Comparison of ENCODE assay signal across 8 cellular contexts in the genomic region with DNA sequence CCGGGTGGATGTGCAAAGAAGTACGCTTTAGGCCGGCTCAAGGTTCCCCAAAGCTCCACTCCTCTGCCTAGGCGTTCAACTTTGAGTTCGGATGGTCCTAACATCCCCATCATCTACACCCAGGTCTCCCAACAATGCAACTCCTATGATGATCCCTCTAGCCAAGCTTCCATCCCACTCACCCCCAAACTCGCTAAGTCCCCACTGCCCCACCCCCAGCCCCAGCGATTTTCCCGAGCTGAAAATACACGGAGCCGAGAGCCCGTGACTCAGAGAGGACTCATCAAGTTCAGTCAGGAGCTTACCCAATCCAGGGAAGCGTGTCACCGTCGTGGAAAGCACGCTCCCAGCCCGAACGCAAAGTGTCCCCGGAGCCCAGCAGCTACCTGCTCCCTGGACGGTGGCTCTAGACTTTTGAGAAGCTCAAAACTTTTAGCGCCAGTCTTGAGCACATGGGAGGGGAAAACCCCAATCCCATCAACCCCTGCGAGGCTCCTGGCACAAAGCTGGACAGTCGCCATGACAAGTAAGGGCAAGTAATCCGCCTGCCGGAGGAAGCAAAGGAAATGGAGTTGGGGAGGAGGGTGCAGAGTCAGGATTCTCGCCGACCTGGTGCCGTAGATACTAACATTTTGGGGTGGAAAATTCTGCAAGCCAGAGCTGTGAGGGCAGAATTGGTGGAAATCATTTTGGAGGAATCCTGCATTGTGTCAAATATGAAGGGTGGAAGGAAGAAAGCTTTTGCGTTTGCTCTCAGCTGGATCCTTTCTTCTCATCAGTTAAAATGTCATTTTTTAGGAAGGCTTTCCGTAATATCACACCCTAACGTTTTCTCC. TPM values are rescaled to one million over a fixed set of nuclear protein-coding genes. Genes with fewer than 3 reads are reported as not detected.
DNase-seq lines count a peak whose midpoint lies in the region; ATAC-seq and TF ChIP-seq lines count a peak whose summit lies in the region.

A gene (minus strand): TSS at position 419 of the 836 bp plus-strand sequence. CDS start 10,896 bp downstream, outside the sequence.

- DNase-seq in Daoy (ENCODE audit: low read depth) = peak; percentile 95
- DNase-seq in NCI-H524 (lab: John Stamatoyannopoulos, UW) = peak; percentile 51 to 82
- peak; percentile 71 to 83 for DNase-seq in activated CD4-positive, alpha-beta T cell treated with anti-CD3 and anti-CD28 coated beads for 24 hours (ENCODE audit: low read depth in 2 of 2)
- no peak for DNase-seq in chondrocyte (ENCODE audit: low spot score)
- peak; percentile 61 for DNase-seq in kidney epithelial cell (ENCODE audit: low read depth)
- DNase-seq in stimulated activated CD4-positive, alpha-beta T cell treated with anti-CD3 and anti-CD28 coated beads, Interleukin-15, amount 100 ng/mL, for 1 hour (ENCODE audit: low read depth in 1 of 2, low spot score in 1 of 2) = peak; percentile 70 to 72

- peak within 1 kb of the TSS; percentile 98 for H3K4me3 Mint-ChIP-seq in chondrocyte (ENCODE audit: unreplicated experiment)

- H3K27ac Mint-ChIP-seq in chondrocyte (ENCODE audit: unreplicated experiment) = peak within 1 kb of the TSS; percentile 100

- H3K36me3 ChIP-seq in kidney epithelial cell (ENCODE audit: control insufficient read depth, insufficient read depth, low read length) = no peaks in the 10 kb centered on the region

- H3K27me3 Mint-ChIP-seq in chondrocyte (ENCODE audit: low read depth) = no peaks in the 10 kb centered on the region

- no peaks in the 10 kb centered on the region for H3K9me3 Mint-ChIP-seq in chondrocyte (ENCODE audit: low read depth)

- peak within 1 kb of the TSS; percentile 91 for H3K4me3 ChIP-seq in kidney epithelial cell (ENCODE audit: low read depth, low read length)

- peaks cover 3% of the 10 kb centered on the region for H3K36me3 Mint-ChIP-seq in chondrocyte (ENCODE audit: low read depth)

- H3K4me1 Mint-ChIP-seq in chondrocyte (ENCODE audit: low read depth) = peaks cover 26% of the 10 kb centered on the region

- no peaks in the 10 kb centered on the region for H3K27me3 ChIP-seq in kidney epithelial cell (ENCODE audit: control insufficient read depth, insufficient read depth, low read length)

- ATAC-seq in HG03196 (IDR thresholded peaks at IDR 0.05; ENCODE audit: unreplicated experiment) = peak; percentile 37
- ATAC-seq in HG02884 (IDR thresholded peaks at IDR 0.05; ENCODE audit: unreplicated experiment) = no peak

- no peak for TF ChIP-seq CTCF in chondrocyte (IDR thresholded peaks at IDR 0.05)
- no peak for TF ChIP-seq CTCF in kidney epithelial cell (IDR thresholded peaks at IDR 0.05; ENCODE audit: insufficient read depth, low read length, poor library complexity, severe bottlenecking)

RNA-seq across cellular contexts. Expression of the gene that starts here (rescaled TPM):
- total RNA-seq in Daoy (2014; rRNA removed; shearing (Covaris generic)) = 47.8 and 70.9 TPM in 2 replicates
- 74.5 to 77.7 TPM (median 74.9 TPM) in 3 replicates for total RNA-seq in chondrocyte
- 154 and 168 TPM in 2 replicates for total RNA-seq in kidney epithelial cell
